13 cellular contexts compared by ENCODE assay signal in the genomic region with DNA sequence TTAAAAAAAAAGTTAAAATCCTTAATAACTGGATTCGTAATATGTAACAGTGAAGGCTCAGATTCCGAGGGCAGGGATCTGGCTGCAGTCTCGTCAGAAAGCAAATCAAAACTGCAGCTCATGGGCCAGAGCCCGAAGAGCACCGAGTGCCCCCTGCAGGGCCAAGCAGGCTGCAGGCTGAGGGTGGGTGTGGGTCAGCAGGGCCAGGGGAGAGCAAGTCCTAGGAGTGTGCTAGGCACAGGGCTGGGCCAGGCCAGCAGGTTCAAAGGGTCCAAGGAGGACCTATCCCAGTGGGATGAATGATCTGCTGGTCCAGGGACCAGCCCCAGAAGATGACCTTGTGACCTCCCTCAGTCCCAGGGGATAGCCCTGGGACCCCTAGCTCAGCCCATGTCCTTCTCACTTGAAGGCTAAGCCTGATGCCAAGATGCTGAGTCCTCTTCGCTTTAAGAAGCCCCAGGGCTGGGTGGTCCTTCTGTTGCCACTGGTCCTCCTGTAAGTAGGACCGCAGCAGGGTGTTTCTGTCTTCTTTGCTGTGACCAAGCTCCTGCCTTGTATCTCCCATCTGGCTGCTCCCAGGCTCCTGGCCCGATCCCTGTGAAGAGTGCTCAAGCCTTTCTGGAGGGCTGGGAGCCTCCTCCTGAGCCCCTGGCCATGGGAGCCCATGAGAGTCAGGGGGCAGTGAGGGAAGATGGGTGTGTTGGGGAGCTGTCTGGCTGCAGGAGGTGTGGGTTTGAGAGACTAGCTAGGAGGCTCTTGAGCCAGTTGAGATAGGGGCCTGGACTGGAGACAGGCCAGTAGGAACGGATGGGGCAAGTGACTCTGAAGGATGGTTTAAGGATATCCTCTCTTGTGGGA.
DNase-seq lines count a peak whose midpoint lies in the region; ATAC-seq and TF ChIP-seq lines count a peak whose summit lies in the region.
"Had no signal": no experiment of that assay in that cellular context is flagged by ENCODE, and none has a peak within 500 bp of the region (broad histone marks: within the 10 kb centered on the region; RNA-seq: fewer than 3 reads in every experiment).

No MANE protein-coding gene starts in this region.

- ATAC-seq in T-helper 17 cell = no peak
- no peak for ATAC-seq in omental fat pad (ENCODE audit: low FRiP score)
- ATAC-seq in GM18519 (IDR thresholded peaks at IDR 0.05; ENCODE audit: low FRiP score, unreplicated experiment) = no peak
- no peak for ATAC-seq in GM21723 (IDR thresholded peaks at IDR 0.05; ENCODE audit: unreplicated experiment)
- ATAC-seq: gastroesophageal sphincter had no signal

- no peak overlapping the region for H3K4me3 Mint-ChIP-seq in T-helper 17 cell
- H3K4me3 Mint-ChIP-seq: dendritic cell treated with granulocyte-macrophage colony-stimulating factor and Interleukin-4, amounts not matched to agents 40 ng/mL and 50 ng/mL, for 4 days; T-helper 2 cell treated with Interferon-gamma antibody and Interleukin-4, amounts not matched to agents 5 μg/mL and 100 μg/mL, for 36 hours had no signal

- H3K4me1 Mint-ChIP-seq in T-helper 17 cell = peaks cover 20% of the 10 kb centered on the region

- DNase-seq in AG09319 (ENCODE audit: extremely low read depth, low read depth) = no peak
- DNase-seq in T-helper 17 cell = peak; percentile 2 to 3 (median 2)
- DNase-seq in head of caudate nucleus = peak in 22 of 42 donors; percentile 0 to 47 (median 16)
- DNase-seq in omental fat pad (ENCODE audit: low spot score) = peak; percentile 8
- DNase-seq in COLO829 (ENCODE audit: low spot score) = no peak
- DNase-seq in activated CD4-positive, alpha-beta T cell treated with anti-CD3 and anti-CD28 coated beads, Interleukin-2, amount 50 U/mL, for 1 hour = no peak
- DNase-seq: BE2C had no signal

- H3K27me3 Mint-ChIP-seq in T-helper 17 cell = peaks cover 78% of the 10 kb centered on the region

- intact Hi-C loops in head of caudate nucleus (cut with DNase I) = loop anchor here (10.0 kb wide), 1 partner anchor 191 kb away; no protein-coding TSS in a partner anchor

- H3K36me3 Mint-ChIP-seq in T-helper 17 cell (ENCODE audit: low read depth) = peaks cover 3% of the 10 kb centered on the region
- H3K36me3 Mint-ChIP-seq: activated naive CD4-positive, alpha-beta T cell treated with anti-CD3 and anti-CD28 coated beads, Interleukin-2, amount 50 U/mL, for 72 hours had no signal

- TF ChIP-seq CTCF in AG09319 (IDR thresholded peaks at IDR 0.05; ENCODE audit: low read depth, low read length) = peak; percentile 33
- TF ChIP-seq CTCF in omental fat pad (IDR thresholded peaks at IDR 0.05) = no peak

- H3K27ac Mint-ChIP-seq in T-helper 17 cell = no peak overlapping the region
- H3K27ac Mint-ChIP-seq: T-helper 2 cell treated with Interferon-gamma antibody and Interleukin-4, amounts not matched to agents 5 μg/mL and 100 μg/mL, for 36 hours had no signal

- H3K9me3 ChIP-seq in T-helper 17 cell (ENCODE audit: control insufficient read depth, low read length, poor library complexity, severe bottlenecking) = no peaks in the 10 kb centered on the region
- H3K9me3 ChIP-seq: BE2C, gastroesophageal sphincter had no signal

Comparison
In these comparisons a context has a peak if more than half of its experiments do, and no peak if none do; other contexts are left out.
1. DNase-seq: peak in T-helper 17 cell (3 of 3), head of caudate nucleus (22 of 42) and omental fat pad (single experiment); none in AG09319 (single experiment), COLO829 (single experiment) and activated CD4-positive, alpha-beta T cell treated with anti-CD3 and anti-CD28 coated beads, Interleukin-2, amount 50 U/mL, for 1 hour (single experiment).